ENCODE assay signal across 18 cellular contexts in the genomic region with DNA sequence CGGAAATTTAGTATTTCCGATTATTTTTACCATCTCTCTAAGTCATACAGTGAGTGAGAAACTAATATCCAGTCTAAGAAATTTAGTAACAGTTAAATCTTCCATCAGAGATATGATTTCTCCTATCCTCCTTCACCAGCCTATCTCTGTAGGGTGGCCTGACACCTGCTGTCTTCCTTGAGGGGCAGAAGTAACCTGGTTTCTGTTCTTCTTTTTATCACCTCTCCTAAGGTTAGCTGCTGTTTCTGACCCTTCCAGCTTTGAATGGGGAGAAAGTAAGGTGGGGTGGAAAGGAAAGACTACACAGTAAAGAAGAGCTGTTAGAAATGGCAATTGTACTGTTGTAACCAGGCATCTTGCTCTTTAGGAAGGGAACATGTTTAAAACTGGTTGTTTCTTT.
DNase-seq lines count a peak whose midpoint lies in the region; ATAC-seq and TF ChIP-seq lines count a peak whose summit lies in the region.
"Had no signal": no experiment of that assay in that cellular context is flagged by ENCODE, and none has a peak within 500 bp of the region (broad histone marks: within the 10 kb centered on the region; RNA-seq: fewer than 3 reads in every experiment).

No MANE protein-coding gene starts in this region.

- DNase-seq in GM12865 (ENCODE audit: low read depth) (peak; percentile 2), UCSD-AML1 (lab: John Stamatoyannopoulos, UW; ENCODE audit: unreplicated experiment) (no peak), GM19238 (ENCODE audit: insufficient read length, low spot score) (no peak), sciatic nerve (ENCODE audit: low spot score) (no peak)
- DNase-seq: 8988T, GF-D8, GOT3, NCI-H1417 treated with DMSO at 0.1 percent for 48 hours, NCI-H1930, NCI-H748 treated with DMSO at 0.1 percent for 48 hours, PC-3, SJCRH30, T-helper 17 cell had no signal

- no peaks in the 10 kb centered on the region for H3K36me3 ChIP-seq in OCI-LY3 (replicated peaks; ENCODE audit: low read depth, low read length)
- H3K36me3 ChIP-seq: SJCRH30 had no signal

- no peaks in the 10 kb centered on the region for H3K9me3 ChIP-seq in OCI-LY3 (ENCODE audit: insufficient read depth, low read length)
- H3K9me3 ChIP-seq: SJCRH30 had no signal

- H3K9ac ChIP-seq in OCI-LY3 (ENCODE audit: low read length): no peak overlapping the region

- peak overlapping the region; percentile 44 for H3K4me2 ChIP-seq in OCI-LY3 (ENCODE audit: low read length)

- no peaks in the 10 kb centered on the region for H3K27me3 ChIP-seq in OCI-LY3 (ENCODE audit: low read depth, low read length)
- H3K27me3 ChIP-seq: SJCRH30 had no signal

- no peaks in the 10 kb centered on the region for H4K20me1 ChIP-seq in OCI-LY3 (ENCODE audit: insufficient read depth, low read length)

- H2AFZ ChIP-seq in OCI-LY3 (ENCODE audit: low read depth, low read length): no peak overlapping the region

- no peak for TF ChIP-seq CTCF in GM12865 (IDR thresholded peaks at IDR 0.05; ENCODE audit: insufficient read depth, low read depth, low read length, missing control alignments)
- TF ChIP-seq CTCF in OCI-LY3 (IDR thresholded peaks at IDR 0.05; ENCODE audit: low read depth, low read length): peak; percentile 15; the same call in 1 of the 2 replicates

- H3K4me1 ChIP-seq in OCI-LY3 (ENCODE audit: low read length): peaks cover 27% of the 10 kb centered on the region
- H3K4me1 ChIP-seq: SJCRH30 had no signal

- ATAC-seq in GM19023 (IDR thresholded peaks at IDR 0.05; ENCODE audit: unreplicated experiment): peak; percentile 55
- ATAC-seq in HG02610 (IDR thresholded peaks at IDR 0.05; ENCODE audit: unreplicated experiment): peak; percentile 58
- no peak for ATAC-seq in GM18517 (IDR thresholded peaks at IDR 0.05; ENCODE audit: unreplicated experiment)
- no peak for ATAC-seq in sciatic nerve
- ATAC-seq: K562, T-helper 17 cell had no signal

- no peaks in the 10 kb centered on the region for H3K79me2 ChIP-seq in OCI-LY3 (ENCODE audit: low read length)

- H3K4me3 ChIP-seq in GM12865 (ENCODE audit: low read depth, low read length) (no peak overlapping the region), OCI-LY3 (ENCODE audit: low read length) (0 out of 2 replicates have a peak overlapping the region, but pooled peaks have one; percentile 3)
- H3K4me3 ChIP-seq: K562, SJCRH30 had no signal

- H3K27ac ChIP-seq in OCI-LY3 (ENCODE audit: low read length): peak overlapping the region; percentile 25
- H3K27ac ChIP-seq: SJCRH30 had no signal

- intact Hi-C loops in sciatic nerve (cut with DNase I): no loop called here

Comparison
In these comparisons a context has a peak if more than half of its experiments do, and no peak if none do; other contexts are left out.
1. ATAC-seq: peak in GM19023 (single experiment) and HG02610 (single experiment); none in GM18517 (single experiment) and sciatic nerve (single experiment).